8 cellular contexts compared by ENCODE assay signal in genomic region chr19:35029737-35030256, GRCh38. TPM values are rescaled to one million over a fixed set of nuclear protein-coding genes. Genes with fewer than 3 reads are reported as not detected.
DNase-seq lines count a peak whose midpoint lies in the region; ATAC-seq and TF ChIP-seq lines count a peak whose summit lies in the region.

No MANE protein-coding gene starts in this region.

- no peak overlapping the region for H3K4me3 ChIP-seq in lower leg skin (ENCODE audit: low read depth, poor library complexity, severe bottlenecking)

- H3K27ac Mint-ChIP-seq in MCF 10A (ENCODE audit: low read depth, unreplicated experiment): no peak overlapping the region
- no peak overlapping the region for H3K27ac Mint-ChIP-seq in mesothelial cell of epicardium

- H3K4me3 Mint-ChIP-seq in MCF 10A (ENCODE audit: unreplicated experiment) (peak overlapping the region; percentile 52), mesothelial cell of epicardium (peak overlapping the region; percentile 49)

- intact Hi-C loops in MCF 10A (cut with micrococcal nuclease) (no loop called here), lower leg skin (cut with DNase I; ENCODE audit: low total_unique reads) (no loop called here)

- no TSS peak for BruUV-seq in MCF 10A (replicated peaks; lab: Mats Ljungman, UMichigan)

- H3K27me3 Mint-ChIP-seq in MCF 10A (ENCODE audit: insufficient read depth, unreplicated experiment): peaks cover 31% of the 10 kb centered on the region
- H3K27me3 Mint-ChIP-seq in mesothelial cell of epicardium (ENCODE audit: low read depth): peaks cover 46% of the 10 kb centered on the region

- 19 to 31% methylated on average over 7 to 11 of the region's 11 CpGs for WGBS in lower leg skin, 2 donors

- no peak for ATAC-seq in GM21526 (IDR thresholded peaks at IDR 0.05; ENCODE audit: low FRiP score, unreplicated experiment)

- CTCF ChIA-PET in MCF 10A (lab: Yijun Ruan, JAX): interaction anchor here (0.6 to 0.9 kb wide), 2 partner anchors 19 to 677 kb away, joined by 3 to 4 read pairs; no protein-coding TSS in a partner anchor

- no peak for TF ChIP-seq POLR2A in lower leg skin (IDR thresholded peaks at IDR 0.05)

- H3K9me3 Mint-ChIP-seq in MCF 10A (ENCODE audit: unreplicated experiment) (no peaks in the 10 kb centered on the region), mesothelial cell of epicardium (no peaks in the 10 kb centered on the region)

- peak; percentile 34 for DNase-seq in stimulated activated CD4-positive, alpha-beta T cell treated with anti-CD3 and anti-CD28 coated beads, Interleukin-15, amount 100 ng/mL, for 24 hours
- no peak for DNase-seq in stimulated activated CD4-positive, alpha-beta T cell treated with anti-CD3 and anti-CD28 coated beads, Interleukin-12 subunit alpha, Interleukin-12 subunit beta, amount 100 ng/mL, for 4 hours
- DNase-seq in MCF 10A (ENCODE audit: unreplicated experiment) (no peak), mesothelial cell of epicardium (ENCODE audit: low spot score in 2 of 2, unreplicated experiment in 2 of 2) (no peak), HT-29 (ENCODE audit: low spot score) (no peak), AG08396 (ENCODE audit: low spot score) (no peak), lower leg skin (ENCODE audit: low spot score in 2 of 2) (no peak)

- H3K4me1 Mint-ChIP-seq in MCF 10A (ENCODE audit: insufficient read depth, unreplicated experiment): peaks cover 6% of the 10 kb centered on the region
- peaks cover 7% of the 10 kb centered on the region for H3K4me1 Mint-ChIP-seq in mesothelial cell of epicardium

- no peaks in the 10 kb centered on the region for H3K36me3 Mint-ChIP-seq in MCF 10A (ENCODE audit: insufficient read depth, unreplicated experiment)
- peaks cover 19% of the 10 kb centered on the region for H3K36me3 Mint-ChIP-seq in mesothelial cell of epicardium

- POLR2A ChIA-PET in MCF 10A (lab: Yijun Ruan, JAX): interaction anchor here (0.6 kb wide), 1 partner anchor 28 kb away, joined by 3 read pairs; no protein-coding TSS in a partner anchor

- TF ChIP-seq CTCF in MCF 10A (IDR thresholded peaks at IDR 0.05; ENCODE audit: unreplicated experiment): no peak
- no peak for TF ChIP-seq CTCF in mesothelial cell of epicardium (IDR thresholded peaks at IDR 0.05; ENCODE audit: unreplicated experiment)
- no peak for TF ChIP-seq CTCF in lower leg skin (IDR thresholded peaks at IDR 0.05)

RNA-seq across cellular contexts. Expression of gene SCN1B, which starts 0.5 kb away (rescaled TPM):
- total RNA-seq in MCF 10A (2022) (0.19 and 0.27 TPM in 2 replicates), mesothelial cell of epicardium (2.2 to 2.8 TPM (median 2.7 TPM) in 3 replicates), lower leg skin (1 to 10 TPM; 1.1 to 4.4 (median 3.0) TPM)
- total RNA-seq in HT-29 (2014; rRNA removed; shearing (Covaris generic)): 0.25 and 0.73 TPM in 2 replicates

RNA-seq across cellular contexts. Expression of gene HPN, which starts 11.7 kb away (rescaled TPM):
- total RNA-seq in MCF 10A (2022) (not detected in 2 replicates), mesothelial cell of epicardium (20.3 to 22.9 TPM (median 21.3 TPM) in 3 replicates), lower leg skin (1 to 10 TPM in 2 of 4 donors, under 1 TPM in 1, not detected in 1; 0.45 to 2.0 (median 1.3) TPM)
- 0.42 and 3.0 TPM in 2 replicates for total RNA-seq in HT-29 (2014; rRNA removed; shearing (Covaris generic))

RNA-seq across cellular contexts. Expression of gene GRAMD1A, which starts 29.7 kb away (rescaled TPM):
- 46.7 and 48.1 TPM in 2 replicates for total RNA-seq in MCF 10A (2022)
- 123 to 130 TPM (median 129 TPM) in 3 replicates for total RNA-seq in mesothelial cell of epicardium
- total RNA-seq in HT-29 (2014; rRNA removed; shearing (Covaris generic)): 13.2 and 24.8 TPM in 2 replicates
- total RNA-seq in lower leg skin: 10 to 100 TPM; 12.6 to 49.2 (median 20.3) TPM
